In genomic region chr1:63908016-63908415, GRCh38 we compare ENCODE assay signal across 3 cellular contexts.
TF ChIP-seq lines count a peak whose summit lies in the region.

No MANE protein-coding gene starts in this region.

TF ChIP-seq in A549, 52 proteins besides CTCF, POLR2A, EP300 and RAD21:
- TF ChIP-seq RARB (CRISPR knock-in tag; IDR thresholded peaks at IDR 0.05) (no peak), ZFP36 (IDR thresholded peaks at IDR 0.05; ENCODE audit: borderline replicate concordance, partially characterized antibody) (no peak), ZSCAN20 (CRISPR knock-in tag; IDR thresholded peaks at IDR 0.05) (no peak), CHD2 (IDR thresholded peaks at IDR 0.05; ENCODE audit: low read length, partially characterized antibody) (no peak), MAFK (IDR thresholded peaks at IDR 0.05; ENCODE audit: partially characterized antibody) (peak; percentile 20)

TF ChIP-seq in HEK293, 187 proteins besides CTCF, POLR2A, EP300 and RAD21:
- TF ChIP-seq ZNF837 (tag by site-specific recombination; IDR thresholded peaks at IDR 0.05) (no peak), REPIN1 (tag by site-specific recombination; IDR thresholded peaks at IDR 0.05; ENCODE audit: low read depth) (no peak), PRDM6 (tag by site-specific recombination; IDR thresholded peaks at IDR 0.05) (no peak), ZBTB20 (tag by site-specific recombination; IDR thresholded peaks at IDR 0.05) (peak; percentile 28; the same call in 1 of the 2 replicates), ZNF664 (tag by site-specific recombination; IDR thresholded peaks at IDR 0.05) (peak; percentile 84; the same call in 1 of the 2 replicates), ZNF629 (tag by site-specific recombination; IDR thresholded peaks at IDR 0.05) (peak; percentile 37; the same call in 1 of the 2 replicates), TRIM28 (IDR thresholded peaks at IDR 0.05; ENCODE audit: borderline replicate concordance, low read length) (no peak)

TF ChIP-seq in K562, 482 proteins besides CTCF, POLR2A, EP300 and RAD21:
- TF ChIP-seq ZBTB9 (CRISPR knock-in tag; IDR thresholded peaks at IDR 0.05): no peak
- TF ChIP-seq MAFG (tag; conservative IDR thresholded peaks at IDR 0.05): peak; percentile 48; the same call in 1 of the 2 replicates
- TF ChIP-seq SREBF1 (IDR thresholded peaks at IDR 0.05; ENCODE audit: borderline replicate concordance, low read depth, low read length): no peak
- no peak for TF ChIP-seq TGIF2 (CRISPR knock-in tag; IDR thresholded peaks at IDR 0.05)
- TF ChIP-seq NFE2 (IDR thresholded peaks at IDR 0.05; ENCODE audit: low read depth): peak; percentile 45; the same call in 1 of the 2 replicates
- no peak for TF ChIP-seq SRF (CRISPR knock-in tag; IDR thresholded peaks at IDR 0.05)
